In genomic region chr4:104728380-104729122, GRCh38 we compare ENCODE assay signal across 1 cellular context.
TF ChIP-seq lines count a peak whose summit lies in the region.

No MANE protein-coding gene starts in this region.

TF ChIP-seq in liver, 16 proteins besides CTCF, POLR2A, EP300 and RAD21 (continued from another document):
- TF ChIP-seq ZBTB33 (IDR thresholded peaks at IDR 0.05) (peak; percentile 41), ATF3 (IDR thresholded peaks at IDR 0.05) (peak; percentile 72)
